17 cellular contexts compared by ENCODE assay signal in genomic region chr14:89540009-89540829, GRCh38.
A peak's percentile ranks its signal among the peaks of the same experiment; 100 is the strongest.
DNase-seq lines count a peak whose midpoint lies in the region; ATAC-seq and TF ChIP-seq lines count a peak whose summit lies in the region.
"Had no signal": no experiment of that assay in that cellular context is flagged by ENCODE, and none has a peak within 500 bp of the region (broad histone marks: within the 10 kb centered on the region; RNA-seq: fewer than 3 reads in every experiment).

No MANE protein-coding gene starts in this region.

- H3K4me1 ChIP-seq in Caco-2 (peaks cover 8% of the 10 kb centered on the region), mucosa of descending colon (ENCODE audit: low read depth) (peaks cover 10% of the 10 kb centered on the region)

- CTCF ChIA-PET in Caco-2 (lab: Charles Lee): no interaction called here

- peak overlapping the region; percentile 45 for H3K27ac Mint-ChIP-seq in Caco-2 (ENCODE audit: unreplicated experiment)
- H3K27ac Mint-ChIP-seq: B cell; stimulated activated naive CD8-positive, alpha-beta T cell treated with anti-CD3 and anti-CD28 coated beads, Interleukin-15, Interleukin-2, amounts not matched to agents 100 ng/mL and 50 ng/mL, for 24 hours had no signal

- H3K9me3 ChIP-seq in Caco-2 (no peaks in the 10 kb centered on the region), mucosa of descending colon (no peaks in the 10 kb centered on the region)

- no peaks in the 10 kb centered on the region for H3K9me3 Mint-ChIP-seq in Caco-2 (ENCODE audit: unreplicated experiment)
- H3K9me3 Mint-ChIP-seq: activated CD4-positive, alpha-beta memory T cell treated with anti-CD3 and anti-CD28 coated beads for 36 hours; stimulated activated naive CD8-positive, alpha-beta T cell treated with anti-CD3 and anti-CD28 coated beads, Interleukin-15, Interleukin-2, amounts not matched to agents 100 ng/mL and 50 ng/mL, for 24 hours had no signal

- POLR2A ChIA-PET in Caco-2 (lab: Charles Lee): no interaction called here

- no peaks in the 10 kb centered on the region for H3K27me3 Mint-ChIP-seq in Caco-2 (ENCODE audit: insufficient read depth, unreplicated experiment)
- H3K27me3 Mint-ChIP-seq: activated CD4-positive, alpha-beta memory T cell treated with anti-CD3 and anti-CD28 coated beads for 36 hours; B cell; stimulated activated naive CD8-positive, alpha-beta T cell treated with anti-CD3 and anti-CD28 coated beads, Interleukin-15, Interleukin-2, amounts not matched to agents 100 ng/mL and 50 ng/mL, for 24 hours had no signal

- intact Hi-C loops in Caco-2 (cut with micrococcal nuclease; ENCODE audit: unreplicated experiment) (no loop called here), mucosa of descending colon (cut with DNase I, micrococcal nuclease) (no loop called here)

- ATAC-seq in mucosa of descending colon: peak; percentile 92
- ATAC-seq in GM19463 (IDR thresholded peaks at IDR 0.05; ENCODE audit: unreplicated experiment): no peak

- H3K36me3 ChIP-seq in Caco-2 (ENCODE audit: control insufficient read depth, insufficient read depth, low read length): no peaks in the 10 kb centered on the region
- no peaks in the 10 kb centered on the region for H3K36me3 ChIP-seq in brain microvascular endothelial cell (replicated peaks)
- H3K36me3 ChIP-seq in mucosa of descending colon (ENCODE audit: low read depth): no peaks in the 10 kb centered on the region

- no peaks in the 10 kb centered on the region for H3K36me3 Mint-ChIP-seq in Caco-2 (ENCODE audit: insufficient read depth, unreplicated experiment)

- in situ Hi-C loops in brain microvascular endothelial cell (cut with HindIII; ENCODE audit: low pct_ligation_motif_present, low sequenced_read_pairs): no loop called here

- DNase-seq in Caco-2 (peak in 1 of 2 experiments; percentile 29), HuH-7.5 (ENCODE audit: low spot score) (peak; percentile 26), brain microvascular endothelial cell (peak; percentile 80), mucosa of descending colon (peak in 1 of 3 donors; percentile 25), T1000 (lab: John Stamatoyannopoulos, UW) (no peak), NCI-H1092 treated with DMSO at 0.1 percent for 48 hours (lab: John Stamatoyannopoulos, UW) (no peak)
- DNase-seq in stimulated activated CD4-positive, alpha-beta T cell treated with anti-CD3 and anti-CD28 coated beads, Interleukin-1b, Interleukin-23, amount 100 ng/mL, for 48 hours: no peak
- DNase-seq: activated CD4-positive, alpha-beta memory T cell treated with anti-CD3 and anti-CD28 coated beads for 36 hours; activated effector memory CD4-positive, alpha-beta T cell treated with anti-CD3 and anti-CD28 coated beads, Interleukin-2, amount 50 U/mL, for 16 hours; cerebellar nuclear complex; NCI-H1105 treated with DMSO at 0.1 percent for 48 hours; NCI-H446; OCI-M1; retina had no signal

- H3K27ac ChIP-seq in brain microvascular endothelial cell: peak overlapping the region; percentile 82

- BruUV-seq in Caco-2 (replicated peaks; lab: Mats Ljungman, UMichigan): no TSS peak

- peaks cover 7% of the 10 kb centered on the region for H3K4me1 Mint-ChIP-seq in Caco-2 (ENCODE audit: low read depth, unreplicated experiment)

- H3K4me3 ChIP-seq in Caco-2 (ENCODE audit: low read depth, low read length): no peak overlapping the region
- no peak overlapping the region for H3K4me3 ChIP-seq in brain microvascular endothelial cell (ENCODE audit: low read depth, low read length)
- no peak overlapping the region for H3K4me3 ChIP-seq in mucosa of descending colon

- H3K4me3 Mint-ChIP-seq in Caco-2 (ENCODE audit: unreplicated experiment): peak overlapping the region; percentile 29
- H3K4me3 Mint-ChIP-seq: activated CD4-positive, alpha-beta memory T cell treated with anti-CD3 and anti-CD28 coated beads for 36 hours; B cell had no signal

- H3K27me3 ChIP-seq in Caco-2 (replicated peaks; ENCODE audit: control insufficient read depth, insufficient read depth, low read length) (no peaks in the 10 kb centered on the region; the same call in 1 of the 2 replicates), brain microvascular endothelial cell (replicated peaks) (no peaks in the 10 kb centered on the region)

- no peak for TF ChIP-seq CTCF in Caco-2 (IDR thresholded peaks at IDR 0.05; ENCODE audit: insufficient read depth in 1 of 2, low read depth in 1 of 2, low read length in 1 of 2, severe bottlenecking in 1 of 2, unreplicated experiment in 1 of 2)
- no peak for TF ChIP-seq CTCF in brain microvascular endothelial cell (IDR thresholded peaks at IDR 0.05; ENCODE audit: low read depth, low read length, missing control alignments)
- no peak for TF ChIP-seq CTCF in mucosa of descending colon (IDR thresholded peaks at IDR 0.05)

Comparison
In these comparisons a context has a peak if more than half of its experiments do, and no peak if none do; other contexts are left out.
1. DNase-seq: peak in HuH-7.5 (single experiment) and brain microvascular endothelial cell (single experiment); none in stimulated activated CD4-positive, alpha-beta T cell treated with anti-CD3 and anti-CD28 coated beads, Interleukin-1b, Interleukin-23, amount 100 ng/mL, for 48 hours (single experiment), T1000 (single experiment) and NCI-H1092 treated with DMSO at 0.1 percent for 48 hours (single experiment).